10 cellular contexts compared by ENCODE assay signal in genomic region chr10:24382596-24382978, GRCh38.
A peak's percentile ranks its signal among the peaks of the same experiment; 100 is the strongest.
DNase-seq lines count a peak whose midpoint lies in the region; ATAC-seq and TF ChIP-seq lines count a peak whose summit lies in the region.
"Had no signal": no experiment of that assay in that cellular context is flagged by ENCODE, and none has a peak within 500 bp of the region (broad histone marks: within the 10 kb centered on the region; RNA-seq: fewer than 3 reads in every experiment).

No MANE protein-coding gene starts in this region.

- H3K9me3 ChIP-seq in body of pancreas (no peaks in the 10 kb centered on the region), gastrocnemius medialis (no peaks in the 10 kb centered on the region), upper lobe of left lung (no peaks in the 10 kb centered on the region), T-helper 17 cell (ENCODE audit: control insufficient read depth, low read length, poor library complexity, severe bottlenecking) (no peaks in the 10 kb centered on the region)

- DNase-seq in activated CD4-positive, alpha-beta T cell treated with anti-CD3 and anti-CD28 coated beads, Interleukin-2, amount 10 ng/mL, durations not matched to agents 24 days and 14 days: peak; percentile 59
- no peak for DNase-seq in activated CD4-positive, alpha-beta T cell treated with anti-CD3 and anti-CD28 coated beads, Interleukin-2, amount 50 U/mL, for 4 hours
- no peak for DNase-seq in body of pancreas
- DNase-seq in gastrocnemius medialis: peak; percentile 29 to 60
- DNase-seq in NCI-H1436 (lab: John Stamatoyannopoulos, UW): no peak
- DNase-seq in upper lobe of left lung: no peak
- no peak for DNase-seq in T-helper 17 cell
- DNase-seq: NCI-H2029 had no signal

- no peaks in the 10 kb centered on the region for H3K27me3 Mint-ChIP-seq in activated CD4-positive, alpha-beta T cell treated with anti-CD3 and anti-CD28 coated beads, Interleukin-2, amount 10 ng/mL, durations not matched to agents 24 days and 14 days
- H3K27me3 Mint-ChIP-seq in T-helper 17 cell: peaks cover 57% of the 10 kb centered on the region

- intact Hi-C loops in activated CD4-positive, alpha-beta T cell treated with anti-CD3 and anti-CD28 coated beads, Interleukin-2, amount 10 ng/mL, durations not matched to agents 24 days and 14 days (cut with micrococcal nuclease): no loop called here
- intact Hi-C loops in body of pancreas (cut with DNase I): no loop called here
- intact Hi-C loops in gastrocnemius medialis (cut with DNase I; ENCODE audit: low total_unique reads): loop anchor here (2.0 to 10.0 kb wide), 5 partner anchors 65 to 268 kb away; no protein-coding TSS in a partner anchor

- no peaks in the 10 kb centered on the region for H3K27me3 ChIP-seq in body of pancreas
- no peaks in the 10 kb centered on the region for H3K27me3 ChIP-seq in gastrocnemius medialis
- H3K27me3 ChIP-seq in upper lobe of left lung: no peaks in the 10 kb centered on the region

- peak overlapping the region; percentile 90 for H3K27ac Mint-ChIP-seq in activated CD4-positive, alpha-beta T cell treated with anti-CD3 and anti-CD28 coated beads, Interleukin-2, amount 10 ng/mL, durations not matched to agents 24 days and 14 days
- no peak overlapping the region for H3K27ac Mint-ChIP-seq in T-helper 17 cell

- ATAC-seq in HG02798 (IDR thresholded peaks at IDR 0.05; ENCODE audit: poor library complexity, unreplicated experiment) (peak; percentile 22), body of pancreas (no peak), gastrocnemius medialis (peak in 1 of 2 donors; percentile 25), upper lobe of left lung (ENCODE audit: low FRiP score in 2 of 2) (no peak), T-helper 17 cell (no peak)
- ATAC-seq: naive thymus-derived CD4-positive, alpha-beta T cell had no signal

- peaks cover 24% of the 10 kb centered on the region for H3K4me1 ChIP-seq in body of pancreas
- H3K4me1 ChIP-seq in gastrocnemius medialis: peaks cover 51 to 60% of the 10 kb centered on the region in 2 donors
- H3K4me1 ChIP-seq in upper lobe of left lung: peaks cover 0 to 17% (median 10%) of the 10 kb centered on the region in 4 donors

- in situ Hi-C loops in gastrocnemius medialis (cut with MboI; ENCODE audit: low sequenced_read_pairs in 4 of 4): loop anchor here in 1 of 4 donors (25.0 kb wide), 1 partner anchor 130 kb away; no protein-coding TSS in a partner anchor

- H3K27ac ChIP-seq in body of pancreas (peak overlapping the region in 3 of 4 donors; percentile 92 to 96 (median 94)), gastrocnemius medialis (peak overlapping the region; percentile 89 to 98 (median 94)), upper lobe of left lung (peak overlapping the region in 1 of 4 donors; percentile 77)

- peaks cover 20% of the 10 kb centered on the region for H3K4me1 Mint-ChIP-seq in activated CD4-positive, alpha-beta T cell treated with anti-CD3 and anti-CD28 coated beads, Interleukin-2, amount 10 ng/mL, durations not matched to agents 24 days and 14 days
- no peaks in the 10 kb centered on the region for H3K4me1 Mint-ChIP-seq in T-helper 17 cell

- peaks cover 7% of the 10 kb centered on the region for H3K9me3 Mint-ChIP-seq in activated CD4-positive, alpha-beta T cell treated with anti-CD3 and anti-CD28 coated beads, Interleukin-2, amount 10 ng/mL, durations not matched to agents 24 days and 14 days

- no peak for TF ChIP-seq EP300 in upper lobe of left lung (IDR thresholded peaks at IDR 0.05)

- H3K4me3 Mint-ChIP-seq in activated CD4-positive, alpha-beta T cell treated with anti-CD3 and anti-CD28 coated beads, Interleukin-2, amount 10 ng/mL, durations not matched to agents 24 days and 14 days: no peak overlapping the region
- no peak overlapping the region for H3K4me3 Mint-ChIP-seq in T-helper 17 cell
- H3K4me3 Mint-ChIP-seq: naive thymus-derived CD4-positive, alpha-beta T cell had no signal

- no peaks in the 10 kb centered on the region for H3K36me3 Mint-ChIP-seq in activated CD4-positive, alpha-beta T cell treated with anti-CD3 and anti-CD28 coated beads, Interleukin-2, amount 10 ng/mL, durations not matched to agents 24 days and 14 days (ENCODE audit: low read depth)
- no peaks in the 10 kb centered on the region for H3K36me3 Mint-ChIP-seq in T-helper 17 cell (ENCODE audit: low read depth)
- H3K36me3 Mint-ChIP-seq: naive thymus-derived CD4-positive, alpha-beta T cell had no signal

- TF ChIP-seq POLR2A in body of pancreas (IDR thresholded peaks at IDR 0.05) (no peak), gastrocnemius medialis (IDR thresholded peaks at IDR 0.05) (no peak), upper lobe of left lung (IDR thresholded peaks at IDR 0.05) (no peak)

- 57 to 67% methylated on average over 3 of the region's 3 CpGs for WGBS in body of pancreas, 2 donors
- WGBS in upper lobe of left lung, 2 donors: 60 to 69% methylated on average over 3 of the region's 3 CpGs

- H3K4me3 ChIP-seq in body of pancreas (no peak overlapping the region), gastrocnemius medialis (no peak overlapping the region), upper lobe of left lung (no peak overlapping the region)

- H3K36me3 ChIP-seq in body of pancreas (replicated peaks in 1 of 2; ENCODE audit: insufficient read depth in 1 of 2, low read depth in 2 of 2) (no peaks in the 10 kb centered on the region), gastrocnemius medialis (peaks cover 0 to 12% of the 10 kb centered on the region in 2 donors), upper lobe of left lung (no peaks in the 10 kb centered on the region)

- TF ChIP-seq CTCF in body of pancreas (IDR thresholded peaks at IDR 0.05): no peak
- TF ChIP-seq CTCF in gastrocnemius medialis (IDR thresholded peaks at IDR 0.05 in 4 of 5, conservative IDR thresholded peaks at IDR 0.05 in 1 of 5): no peak
- TF ChIP-seq CTCF in upper lobe of left lung (IDR thresholded peaks at IDR 0.05): no peak

Comparison
In these comparisons a context has a peak if more than half of its experiments do, and no peak if none do; other contexts are left out.
1. DNase-seq: peak in activated CD4-positive, alpha-beta T cell treated with anti-CD3 and anti-CD28 coated beads, Interleukin-2, amount 10 ng/mL, durations not matched to agents 24 days and 14 days (single experiment) and gastrocnemius medialis (2 of 2); none in activated CD4-positive, alpha-beta T cell treated with anti-CD3 and anti-CD28 coated beads, Interleukin-2, amount 50 U/mL, for 4 hours (0 of 2), body of pancreas (0 of 4), NCI-H1436 (single experiment), upper lobe of left lung (0 of 2) and T-helper 17 cell (0 of 3).